ENCODE assay signal across 8 cellular contexts in the genomic region with DNA sequence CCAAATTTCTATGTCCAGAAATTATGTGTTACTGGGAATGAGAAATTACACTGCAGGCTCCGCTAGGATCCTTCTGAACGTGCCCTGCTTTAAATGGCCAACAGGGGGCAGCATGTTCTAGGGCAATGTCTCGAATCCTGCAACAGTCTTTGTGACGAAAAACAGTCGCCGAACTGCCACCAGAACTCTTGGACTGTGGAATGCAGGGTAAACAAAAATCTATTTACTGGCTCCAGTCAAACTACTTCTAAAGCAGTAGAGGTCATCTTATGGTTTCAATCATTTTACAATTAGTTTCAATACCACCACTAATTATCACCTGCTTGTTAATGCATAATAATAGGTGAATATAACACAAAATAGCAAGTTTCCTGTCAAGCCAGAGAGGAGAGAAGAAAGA. TPM values are rescaled to one million over a fixed set of nuclear protein-coding genes. Genes with fewer than 3 reads are reported as not detected.
DNase-seq lines count a peak whose midpoint lies in the region; ATAC-seq, FAIRE-seq and TF ChIP-seq lines count a peak whose summit lies in the region.

No MANE protein-coding gene starts in this region.

- H3K79me2 ChIP-seq in neural cell (replicated peaks; ENCODE audit: insufficient read depth, low read length): no peaks in the 10 kb centered on the region

- H3K4me3 Mint-ChIP-seq in activated T-helper 1 cell treated with anti-CD3 and anti-CD28 coated beads, Interleukin-12 subunit alpha, Interleukin-12 subunit beta, Interleukin-2, Interleukin-4 antibody, amounts not matched to agents 30 ng/mL and 10 ng/mL and 1 ng/mL, durations not matched to agents 14 hours and 24 hours and 36 hours: peak overlapping the region; percentile 44

- H3K9me3 Mint-ChIP-seq in activated T-helper 1 cell treated with anti-CD3 and anti-CD28 coated beads, Interleukin-12 subunit alpha, Interleukin-12 subunit beta, Interleukin-2, Interleukin-4 antibody, amounts not matched to agents 30 ng/mL and 10 ng/mL and 1 ng/mL, durations not matched to agents 14 hours and 24 hours and 36 hours: no peaks in the 10 kb centered on the region

- H3K4me3 ChIP-seq in fibroblast of pulmonary artery (replicated peaks; ENCODE audit: low read depth, low read length) (no peak overlapping the region), neural cell (ENCODE audit: low read length) (no peak overlapping the region)

- H2AFZ ChIP-seq in neural cell (ENCODE audit: low read depth, low read length): no peak overlapping the region

- intact Hi-C loops in activated T-helper 1 cell treated with anti-CD3 and anti-CD28 coated beads, Interleukin-12 subunit alpha, Interleukin-12 subunit beta, Interleukin-2, Interleukin-4 antibody, amounts not matched to agents 30 ng/mL and 10 ng/mL and 1 ng/mL, durations not matched to agents 14 hours and 24 hours and 36 hours (cut with micrococcal nuclease): loop anchor here (1.0 to 5.0 kb wide), 7 partner anchors 9 to 225 kb away; a partner anchor contains a TSS

- no peaks in the 10 kb centered on the region for H4K20me1 ChIP-seq in neural cell (ENCODE audit: insufficient read depth)

- no peaks in the 10 kb centered on the region for H3K9me2 ChIP-seq in neural cell (ENCODE audit: insufficient read depth, low read length)

- H3K27ac Mint-ChIP-seq in activated T-helper 1 cell treated with anti-CD3 and anti-CD28 coated beads, Interleukin-12 subunit alpha, Interleukin-12 subunit beta, Interleukin-2, Interleukin-4 antibody, amounts not matched to agents 30 ng/mL and 10 ng/mL and 1 ng/mL, durations not matched to agents 14 hours and 24 hours and 36 hours: peak overlapping the region; percentile 0

- no peak overlapping the region for H3K27ac ChIP-seq in neural cell (ENCODE audit: low read length)

- no peak overlapping the region for H3K9ac ChIP-seq in neural cell (ENCODE audit: low read length)

- no peak overlapping the region for H3K4me2 ChIP-seq in neural cell (ENCODE audit: low read length)

- peak; percentile 74 for FAIRE-seq in RCC 7860 (lab: Jason Lieb, UNC)

- no peaks in the 10 kb centered on the region for H3K36me3 Mint-ChIP-seq in activated T-helper 1 cell treated with anti-CD3 and anti-CD28 coated beads, Interleukin-12 subunit alpha, Interleukin-12 subunit beta, Interleukin-2, Interleukin-4 antibody, amounts not matched to agents 30 ng/mL and 10 ng/mL and 1 ng/mL, durations not matched to agents 14 hours and 24 hours and 36 hours (ENCODE audit: low read depth)

- no peaks in the 10 kb centered on the region for H3F3A ChIP-seq in neural cell (ENCODE audit: insufficient read depth, low read length, poor library complexity, severe bottlenecking)

- H3K9me3 ChIP-seq in neural cell (ENCODE audit: low read length): no peaks in the 10 kb centered on the region

- TF ChIP-seq CTCF in fibroblast of pulmonary artery (IDR thresholded peaks at IDR 0.05; ENCODE audit: low read length, missing control alignments) (peak; percentile 93), neural cell (IDR thresholded peaks at IDR 0.05; ENCODE audit: poor library complexity, severe bottlenecking) (peak; percentile 56)

- H3K27me3 Mint-ChIP-seq in activated T-helper 1 cell treated with anti-CD3 and anti-CD28 coated beads, Interleukin-12 subunit alpha, Interleukin-12 subunit beta, Interleukin-2, Interleukin-4 antibody, amounts not matched to agents 30 ng/mL and 10 ng/mL and 1 ng/mL, durations not matched to agents 14 hours and 24 hours and 36 hours (ENCODE audit: insufficient read depth): no peaks in the 10 kb centered on the region

- DNase-seq in D341Med (ENCODE audit: low spot score): peak; percentile 84
- peak; percentile 82 to 93 for DNase-seq in Kasumi-1 (lab: John Stamatoyannopoulos, UW)
- DNase-seq in RCC 7860 (ENCODE audit: low spot score): peak; percentile 35
- DNase-seq in activated T-helper 1 cell treated with anti-CD3 and anti-CD28 coated beads, Interleukin-12 subunit alpha, Interleukin-12 subunit beta, Interleukin-2, Interleukin-4 antibody, amounts not matched to agents 30 ng/mL and 10 ng/mL and 1 ng/mL, durations not matched to agents 14 hours and 24 hours and 36 hours (ENCODE audit: low spot score): peak; percentile 65
- peak; percentile 84 for DNase-seq in fibroblast of pulmonary artery (ENCODE audit: low read depth)
- peak; percentile 79 for DNase-seq in stimulated activated naive CD8-positive, alpha-beta T cell treated with anti-CD3 and anti-CD28 coated beads, Interleukin-15, Interleukin-2, amounts not matched to agents 100 U/mL and 50 U/mL, for 24 hours

- no peaks in the 10 kb centered on the region for H3K36me3 ChIP-seq in neural cell (ENCODE audit: insufficient read depth, low read length)

- no peak for TF ChIP-seq EP300 in neural cell (conservative IDR thresholded peaks at IDR 0.05; ENCODE audit: poor library complexity, severe bottlenecking)

- ATAC-seq in GM21576 (IDR thresholded peaks at IDR 0.05; ENCODE audit: unreplicated experiment): peak; percentile 89
- peak; percentile 76 for ATAC-seq in stimulated activated naive CD8-positive, alpha-beta T cell treated with anti-CD3 and anti-CD28 coated beads, Interleukin-15, Interleukin-2, amounts not matched to agents 100 U/mL and 50 U/mL, for 24 hours

- TF ChIP-seq RAD21 in neural cell (conservative IDR thresholded peaks at IDR 0.05): peak; percentile 48

- H3K27me3 ChIP-seq in neural cell (ENCODE audit: insufficient read depth, low read depth, low read length): no peaks in the 10 kb centered on the region

- H3K4me1 Mint-ChIP-seq in activated T-helper 1 cell treated with anti-CD3 and anti-CD28 coated beads, Interleukin-12 subunit alpha, Interleukin-12 subunit beta, Interleukin-2, Interleukin-4 antibody, amounts not matched to agents 30 ng/mL and 10 ng/mL and 1 ng/mL, durations not matched to agents 14 hours and 24 hours and 36 hours (ENCODE audit: low read depth): peaks cover 4% of the 10 kb centered on the region

TF ChIP-seq in neural cell, 6 proteins besides CTCF, POLR2A, EP300 and RAD21:
- TF ChIP-seq SMC3 (conservative IDR thresholded peaks at IDR 0.05; ENCODE audit: poor library complexity): peak; percentile 41
- TF ChIP-seq EZH2 (IDR thresholded peaks at IDR 0.05; ENCODE audit: borderline replicate concordance, insufficient read depth, low read length, poor library complexity, severe bottlenecking): no peak

RNA-seq across cellular contexts. Expression of a gene that starts 9.8 kb away (rescaled TPM):
- 18.8 and 21.0 TPM in 2 replicates for total RNA-seq in activated T-helper 1 cell treated with anti-CD3 and anti-CD28 coated beads, Interleukin-12 subunit alpha, Interleukin-12 subunit beta, Interleukin-2, Interleukin-4 antibody, amounts not matched to agents 30 ng/mL and 10 ng/mL and 1 ng/mL, durations not matched to agents 14 hours and 24 hours and 36 hours
- 58.7 and 65.2 TPM in 2 replicates for polyA plus RNA-seq in neural cell
- 113 and 140 TPM in 2 replicates for polyA minus RNA-seq in neural cell

RNA-seq across cellular contexts. Expression of a gene that starts 59.0 kb away (rescaled TPM):
- 10.2 and 11.0 TPM in 2 replicates for total RNA-seq in activated T-helper 1 cell treated with anti-CD3 and anti-CD28 coated beads, Interleukin-12 subunit alpha, Interleukin-12 subunit beta, Interleukin-2, Interleukin-4 antibody, amounts not matched to agents 30 ng/mL and 10 ng/mL and 1 ng/mL, durations not matched to agents 14 hours and 24 hours and 36 hours
- 25.4 and 30.6 TPM in 2 replicates for polyA plus RNA-seq in neural cell
- 39.4 and 44.8 TPM in 2 replicates for polyA minus RNA-seq in neural cell

Comparison
In these comparisons a context has a peak if more than half of its experiments do, and no peak if none do; other contexts are left out.
1. DNase-seq: peak in every context shown above with its lines; median percentile 88 in Kasumi-1; 84 in D341Med; 84 in fibroblast of pulmonary artery; 79 in stimulated activated naive CD8-positive, alpha-beta T cell treated with anti-CD3 and anti-CD28 coated beads, Interleukin-15, Interleukin-2, amounts not matched to agents 100 U/mL and 50 U/mL, for 24 hours; 65 in activated T-helper 1 cell treated with anti-CD3 and anti-CD28 coated beads, Interleukin-12 subunit alpha, Interleukin-12 subunit beta, Interleukin-2, Interleukin-4 antibody, amounts not matched to agents 30 ng/mL and 10 ng/mL and 1 ng/mL, durations not matched to agents 14 hours and 24 hours and 36 hours; 35 in RCC 7860.